9 cellular contexts compared by ENCODE assay signal in genomic region chr5:168159425-168159824, GRCh38.
DNase-seq lines count a peak whose midpoint lies in the region; ATAC-seq lines count a peak whose summit lies in the region.
"Had no signal": no experiment of that assay in that cellular context is flagged by ENCODE, and none has a peak within 500 bp of the region (broad histone marks: within the 10 kb centered on the region; RNA-seq: fewer than 3 reads in every experiment).

No MANE protein-coding gene starts in this region.

- DNase-seq in NCI-H2227 treated with DMSO at 0.1 percent for 48 hours (lab: John Stamatoyannopoulos, UW) (peak; percentile 14), left colon (peak; percentile 79 to 87), cerebellar cortex (ENCODE audit: low spot score) (no peak), kidney glomerular epithelial cell (lab: John Stamatoyannopoulos, UW) (no peak), 8988T (no peak)
- DNase-seq: IMR-90 had no signal

- ATAC-seq in GM18502 (IDR thresholded peaks at IDR 0.05; ENCODE audit: poor library complexity, unreplicated experiment), result peak; percentile 73
- ATAC-seq in HG03095 (IDR thresholded peaks at IDR 0.05; ENCODE audit: unreplicated experiment), result peak; percentile 81
- ATAC-seq in left colon, result peak; percentile 95
- ATAC-seq in HG03135 (IDR thresholded peaks at IDR 0.05; ENCODE audit: unreplicated experiment), result no peak

- intact Hi-C loops in left colon (cut with DNase I, micrococcal nuclease), result no loop called here

Comparison
In these comparisons a context has a peak if more than half of its experiments do, and no peak if none do; other contexts are left out.
1. DNase-seq: peak in NCI-H2227 treated with DMSO at 0.1 percent for 48 hours (single experiment) and left colon (2 of 2); none in cerebellar cortex (single experiment), kidney glomerular epithelial cell (single experiment) and 8988T (single experiment).